ENCODE assay signal across 14 cellular contexts in the genomic region with DNA sequence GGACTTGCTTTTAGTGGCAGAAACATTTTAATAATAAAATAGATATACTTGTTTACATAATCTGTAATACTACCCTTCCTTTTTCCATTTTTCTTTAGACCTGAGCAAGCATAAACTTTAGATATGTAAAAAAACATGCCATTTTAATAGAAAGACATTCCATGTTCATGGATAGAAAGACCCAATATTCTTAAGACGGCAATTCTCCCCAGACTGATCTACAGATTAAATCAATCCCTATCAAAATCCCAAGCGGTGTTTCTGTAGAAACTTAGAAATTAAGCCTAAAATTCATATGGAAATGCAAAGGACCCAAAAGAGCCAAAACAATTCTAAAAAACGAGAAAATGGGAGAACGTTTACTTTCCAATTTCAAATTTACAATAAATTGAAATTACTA.
"Had no signal": no experiment of that assay in that cellular context is flagged by ENCODE, and none has a peak within 500 bp of the region (broad histone marks: within the 10 kb centered on the region; RNA-seq: fewer than 3 reads in every experiment).

No MANE protein-coding gene starts in this region.

- ATAC-seq: activated CD4-positive, CD25-positive, alpha-beta regulatory T cell treated with anti-CD3 and anti-CD28 coated beads, Interleukin-2, amount 50 U/mL, for 24 hours; heart right ventricle had no signal

- H3K4me3 Mint-ChIP-seq: activated CD4-positive, alpha-beta T cell treated with anti-CD3 and anti-CD28 coated beads, Interleukin-2, amount 10 ng/mL, durations not matched to agents 7 days and 5 days had no signal

- H3K27me3 Mint-ChIP-seq: activated CD4-positive, alpha-beta T cell treated with anti-CD3 and anti-CD28 coated beads, Interleukin-2, amount 10 ng/mL, durations not matched to agents 7 days and 5 days; progenitor cell of endocrine pancreas had no signal

- H3K4me1 ChIP-seq: ascending aorta, tibial nerve, vagina had no signal

- H3K27me3 ChIP-seq: ascending aorta, heart right ventricle, tibial nerve, vagina had no signal

- H3K9me3 ChIP-seq: ascending aorta, heart right ventricle, left ventricle myocardium inferior, tibial nerve, vagina had no signal

- H3K4me3 ChIP-seq: ascending aorta, coronary artery, heart right ventricle, left ventricle myocardium inferior, tibial nerve, vagina had no signal

- H3K27ac Mint-ChIP-seq: activated CD4-positive, alpha-beta T cell treated with anti-CD3 and anti-CD28 coated beads, Interleukin-2, amount 10 ng/mL, durations not matched to agents 7 days and 5 days; activated T-helper 2 cell treated with anti-CD3 and anti-CD28 coated beads, Interferon-gamma antibody, Interleukin-2, Interleukin-4, amounts not matched to agents 10 μg/mL and 5 μg/mL and 100 μg/mL, durations not matched to agents 14 hours and 24 hours and 36 hours had no signal

- DNase-seq: activated CD4-positive, alpha-beta T cell treated with anti-CD3 and anti-CD28 coated beads, Interleukin-2, amount 10 ng/mL, durations not matched to agents 7 days and 5 days; activated naive CD4-positive, alpha-beta T cell treated with Interleukin-2 at 50 U/mL for 16 hours; erythroblast; heart right ventricle; kidney glomerular epithelial cell; left ventricle myocardium inferior; stimulated activated naive CD4-positive, alpha-beta T cell treated with Interleukin-2 at 50 U/mL for 16 hours had no signal

- H3K9me3 Mint-ChIP-seq: activated T-helper 2 cell treated with anti-CD3 and anti-CD28 coated beads, Interferon-gamma antibody, Interleukin-2, Interleukin-4, amounts not matched to agents 10 μg/mL and 5 μg/mL and 100 μg/mL, durations not matched to agents 14 hours and 24 hours and 36 hours had no signal

- H3K27ac ChIP-seq: ascending aorta, coronary artery, heart right ventricle, left ventricle myocardium inferior, tibial nerve, vagina had no signal
